Comparison of ENCODE assay signal across 22 cellular contexts in the genomic region with DNA sequence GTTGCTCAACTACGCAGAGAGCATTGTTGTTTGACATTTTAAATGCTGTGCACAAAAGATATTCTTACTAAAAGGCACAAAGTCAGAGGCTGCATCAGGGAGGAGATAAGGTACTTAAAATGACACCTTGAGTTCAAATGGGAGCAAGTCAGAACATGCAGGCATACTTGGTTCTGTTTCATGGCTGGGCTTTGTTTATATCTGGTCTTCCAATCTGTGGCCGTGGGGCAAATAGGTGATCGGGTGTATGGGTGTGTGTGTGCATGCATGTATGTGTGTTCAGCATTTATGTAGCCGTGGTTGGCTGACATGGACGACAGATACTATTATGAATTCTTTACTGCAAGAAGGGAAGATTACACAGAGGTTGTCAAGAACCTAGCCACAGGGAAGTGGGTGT.
"Had no signal": no experiment of that assay in that cellular context is flagged by ENCODE, and none has a peak within 500 bp of the region (broad histone marks: within the 10 kb centered on the region; RNA-seq: fewer than 3 reads in every experiment).

No MANE protein-coding gene starts in this region.

- DNase-seq: activated CD4-positive, alpha-beta T cell treated with anti-CD3 and anti-CD28 coated beads, Interleukin-2, amount 10 ng/mL, durations not matched to agents 7 days and 5 days; activated CD4-positive, CD25-positive, alpha-beta regulatory T cell treated with anti-CD3 and anti-CD28 coated beads, Interleukin-2, amount 50 U/mL, for 72 hours; activated CD8-positive, alpha-beta T cell treated with anti-CD3 and anti-CD28 coated beads for 36 hours; activated naive CD4-positive, alpha-beta T cell; activated T-cell treated with anti-CD3 and anti-CD28 coated beads, Interleukin-2, amount 50 U/mL, for 72 hours; effector memory CD4-positive, alpha-beta T cell; foreskin fibroblast; heart left ventricle; left lung; lower lobe of right lung; mucosa of descending colon; spleen; stimulated activated naive CD4-positive, alpha-beta T cell; T-helper 2 cell; tibial artery; uterus had no signal

- H3K9me3 Mint-ChIP-seq: activated CD8-positive, alpha-beta T cell treated with anti-CD3 and anti-CD28 coated beads for 36 hours had no signal

- H3K4me3 ChIP-seq: coronary artery, dorsolateral prefrontal cortex, heart left ventricle, left lung, lower lobe of right lung, mucosa of descending colon, right atrium auricular region, spleen, suprapubic skin, tibial artery, uterus had no signal

- H3K4me1 Mint-ChIP-seq: activated CD4-positive, alpha-beta T cell treated with anti-CD3 and anti-CD28 coated beads, Interleukin-2, amount 10 ng/mL, durations not matched to agents 7 days and 5 days had no signal

- H3K27me3 Mint-ChIP-seq: activated CD4-positive, alpha-beta T cell treated with anti-CD3 and anti-CD28 coated beads, Interleukin-2, amount 10 ng/mL, durations not matched to agents 7 days and 5 days; activated CD8-positive, alpha-beta T cell treated with anti-CD3 and anti-CD28 coated beads for 36 hours; natural killer cell treated with Interleukin-12 subunit alpha and Interleukin-12 subunit beta and Interleukin-15 and Interleukin-18, amount 100 ng/mL, for 72 hours had no signal

- H3K27ac Mint-ChIP-seq: activated CD4-positive, alpha-beta T cell treated with anti-CD3 and anti-CD28 coated beads, Interleukin-2, amount 10 ng/mL, durations not matched to agents 7 days and 5 days; activated CD8-positive, alpha-beta T cell treated with anti-CD3 and anti-CD28 coated beads for 36 hours; activated naive CD4-positive, alpha-beta T cell treated with anti-CD3 and anti-CD28 coated beads, Interleukin-2, amount 50 U/mL, for 72 hours; activated T-cell treated with anti-CD3 and anti-CD28 coated beads, Interleukin-2, amount 50 U/mL, for 72 hours; natural killer cell treated with Interleukin-12 subunit alpha and Interleukin-12 subunit beta and Interleukin-15 and Interleukin-18, amount 100 ng/mL, for 72 hours had no signal

- H3K4me3 Mint-ChIP-seq: activated CD4-positive, alpha-beta T cell treated with anti-CD3 and anti-CD28 coated beads, Interleukin-2, amount 10 ng/mL, durations not matched to agents 7 days and 5 days; activated CD8-positive, alpha-beta T cell treated with anti-CD3 and anti-CD28 coated beads for 36 hours; activated T-cell treated with anti-CD3 and anti-CD28 coated beads, Interleukin-2, amount 50 U/mL, for 72 hours; natural killer cell treated with Interleukin-12 subunit alpha and Interleukin-12 subunit beta and Interleukin-15 and Interleukin-18, amount 100 ng/mL, for 72 hours had no signal
